ENCODE assay signal across 9 cellular contexts in the genomic region with DNA sequence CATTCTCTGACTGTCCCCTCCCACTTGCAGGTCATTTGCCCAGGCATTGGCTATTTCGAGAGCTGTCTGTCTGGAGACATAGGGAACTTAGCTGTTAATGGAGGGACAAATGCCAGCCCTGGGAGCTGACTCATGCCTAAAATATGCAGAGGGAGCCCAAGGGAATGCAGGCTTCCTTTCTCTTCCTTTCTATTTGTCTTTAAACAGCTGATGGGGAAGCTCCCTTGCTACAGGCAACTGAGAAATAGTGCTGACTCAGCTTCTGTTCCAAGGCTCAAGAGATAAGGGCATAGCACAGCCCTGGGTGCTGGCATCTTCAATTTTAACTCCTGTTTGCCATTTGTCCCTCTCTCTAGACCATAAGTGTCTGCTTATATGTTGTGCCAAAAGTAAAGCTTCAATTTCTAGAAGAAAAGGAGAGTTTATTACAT.
A peak's percentile ranks its signal among the peaks of the same experiment; 100 is the strongest.
DNase-seq lines count a peak whose midpoint lies in the region; ATAC-seq and TF ChIP-seq lines count a peak whose summit lies in the region.
"Had no signal": no experiment of that assay in that cellular context is flagged by ENCODE, and none has a peak within 500 bp of the region (broad histone marks: within the 10 kb centered on the region; RNA-seq: fewer than 3 reads in every experiment).

No MANE protein-coding gene starts in this region.

- no peak overlapping the region for H3K27ac Mint-ChIP-seq in neural progenitor cell
- H3K27ac Mint-ChIP-seq in CD4-positive, alpha-beta T cell, result no peak overlapping the region
- H3K27ac Mint-ChIP-seq: T-helper 1 cell treated with Interleukin-12 subunit alpha and Interleukin-12 subunit beta and Interleukin-4 antibody, amounts not matched to agents 30 μg/mL and 1 μg/mL, for 36 hours had no signal

- no peaks in the 10 kb centered on the region for H3K9me3 Mint-ChIP-seq in neural progenitor cell
- H3K9me3 Mint-ChIP-seq in CD4-positive, alpha-beta T cell, result no peaks in the 10 kb centered on the region
- H3K9me3 Mint-ChIP-seq: T-helper 1 cell treated with Interleukin-12 subunit alpha and Interleukin-12 subunit beta and Interleukin-4 antibody, amounts not matched to agents 30 μg/mL and 1 μg/mL, for 36 hours had no signal

- H3K9me2 ChIP-seq in Karpas-422 (replicated peaks; ENCODE audit: insufficient read depth, low read length), result no peaks in the 10 kb centered on the region

- H3K27me3 Mint-ChIP-seq in neural progenitor cell (ENCODE audit: insufficient read depth, low read depth), result peaks cover 5% of the 10 kb centered on the region
- H3K27me3 Mint-ChIP-seq in CD4-positive, alpha-beta T cell, result no peaks in the 10 kb centered on the region

- no peak for ATAC-seq in CD4-positive, alpha-beta T cell (ENCODE audit: poor library complexity)
- no peak for ATAC-seq in HG02763 (IDR thresholded peaks at IDR 0.05; ENCODE audit: unreplicated experiment)
- ATAC-seq in HG03378 (IDR thresholded peaks at IDR 0.05; ENCODE audit: unreplicated experiment), result no peak

- peak overlapping the region; percentile 35 for H3K27ac ChIP-seq in neural progenitor cell
- H3K27ac ChIP-seq in CD4-positive, alpha-beta T cell (ENCODE audit: low read depth, low read length), result no peak overlapping the region
- H3K27ac ChIP-seq in Karpas-422 (ENCODE audit: low read length), result no peak overlapping the region

- H3K36me3 Mint-ChIP-seq in neural progenitor cell, result no peaks in the 10 kb centered on the region
- H3K36me3 Mint-ChIP-seq in CD4-positive, alpha-beta T cell (ENCODE audit: low read depth), result no peaks in the 10 kb centered on the region

- H3K4me1 ChIP-seq in neural progenitor cell (peaks cover 30% of the 10 kb centered on the region), Karpas-422 (ENCODE audit: low read length) (no peaks in the 10 kb centered on the region)

- H2AFZ ChIP-seq in neural progenitor cell (replicated peaks) (peak overlapping the region; percentile 35), Karpas-422 (ENCODE audit: low read length) (no peak overlapping the region)

- no peak overlapping the region for H3K4me3 Mint-ChIP-seq in neural progenitor cell
- H3K4me3 Mint-ChIP-seq in CD4-positive, alpha-beta T cell, result no peak overlapping the region
- H3K4me3 Mint-ChIP-seq: T-helper 1 cell treated with Interleukin-12 subunit alpha and Interleukin-12 subunit beta and Interleukin-4 antibody, amounts not matched to agents 30 μg/mL and 1 μg/mL, for 36 hours had no signal

- intact Hi-C loops in CD4-positive, alpha-beta T cell (cut with DNase I, micrococcal nuclease), result loop anchor here (5.0 to 10.0 kb wide), 9 partner anchors 55 to 1198 kb away; partner anchors contain the start of gene C1GALT1 (in 1 of the 2)

- H3F3A ChIP-seq in neural progenitor cell (ENCODE audit: low read depth), result peaks cover 14% of the 10 kb centered on the region

- no peak overlapping the region for H3K4me3 ChIP-seq in neural progenitor cell
- H3K4me3 ChIP-seq in Karpas-422 (ENCODE audit: low read length), result no peak overlapping the region

- no peak overlapping the region for H3K9ac ChIP-seq in neural progenitor cell
- no peak overlapping the region for H3K9ac ChIP-seq in Karpas-422 (ENCODE audit: low read length)

- no peak for TF ChIP-seq CTCF in neural progenitor cell (IDR thresholded peaks at IDR 0.05)
- no peak for TF ChIP-seq CTCF in CD4-positive, alpha-beta T cell (IDR thresholded peaks at IDR 0.05)

- H3K4me1 Mint-ChIP-seq in neural progenitor cell, result peaks cover 30% of the 10 kb centered on the region
- H3K4me1 Mint-ChIP-seq in CD4-positive, alpha-beta T cell (ENCODE audit: low read depth), result peaks cover 12% of the 10 kb centered on the region

- H3K27me3 ChIP-seq in neural progenitor cell (no peaks in the 10 kb centered on the region), Karpas-422 (ENCODE audit: low read length) (no peaks in the 10 kb centered on the region)
- no peaks in the 10 kb centered on the region for H3K27me3 ChIP-seq in CD4-positive, alpha-beta T cell (ENCODE audit: control insufficient read depth, insufficient read depth, low read length)

- DNase-seq in HCEC 1CT (peak; percentile 91), RPMI8226 (peak; percentile 18), fibroblast of peridontal ligament (ENCODE audit: extremely low read depth) (peak; percentile 93), neural progenitor cell (ENCODE audit: low spot score) (peak; percentile 86), Karpas-422 (no peak)
- DNase-seq in CD4-positive, alpha-beta T cell, result no peak

- peak overlapping the region; percentile 64 for H3K4me2 ChIP-seq in neural progenitor cell
- no peak overlapping the region for H3K4me2 ChIP-seq in Karpas-422 (ENCODE audit: low read depth, low read length, poor library complexity, severe bottlenecking)

- POLR2A ChIA-PET in CD4-positive, alpha-beta T cell (lab: Charles Lee), result interaction anchor here (2.1 kb wide), 1 partner anchor 82 kb away, joined by 5 read pairs; no protein-coding TSS in a partner anchor

- CTCF ChIA-PET in CD4-positive, alpha-beta T cell (lab: Charles Lee), result no interaction called here

- no peaks in the 10 kb centered on the region for H4K20me1 ChIP-seq in neural progenitor cell (ENCODE audit: low read depth)
- no peaks in the 10 kb centered on the region for H4K20me1 ChIP-seq in Karpas-422 (ENCODE audit: insufficient read depth, low read depth, low read length)

- no peaks in the 10 kb centered on the region for H3K36me3 ChIP-seq in neural progenitor cell
- H3K36me3 ChIP-seq in Karpas-422 (ENCODE audit: insufficient read depth, low read length), result no peaks in the 10 kb centered on the region

- H3K79me2 ChIP-seq in neural progenitor cell (ENCODE audit: low read depth), result no peaks in the 10 kb centered on the region
- H3K79me2 ChIP-seq in Karpas-422 (ENCODE audit: low read length), result no peaks in the 10 kb centered on the region

- H3K9me3 ChIP-seq in neural progenitor cell (ENCODE audit: low read depth) (no peaks in the 10 kb centered on the region), Karpas-422 (ENCODE audit: low read length) (no peaks in the 10 kb centered on the region)
- no peaks in the 10 kb centered on the region for H3K9me3 ChIP-seq in CD4-positive, alpha-beta T cell (ENCODE audit: control insufficient read depth, low read length)

Comparison
In these comparisons a context has a peak if more than half of its experiments do, and no peak if none do; other contexts are left out.
1. DNase-seq: peak in HCEC 1CT (single experiment), RPMI8226 (single experiment), fibroblast of peridontal ligament (single experiment) and neural progenitor cell (single experiment); none in CD4-positive, alpha-beta T cell (0 of 10) and Karpas-422 (single experiment).